In the genomic region with DNA sequence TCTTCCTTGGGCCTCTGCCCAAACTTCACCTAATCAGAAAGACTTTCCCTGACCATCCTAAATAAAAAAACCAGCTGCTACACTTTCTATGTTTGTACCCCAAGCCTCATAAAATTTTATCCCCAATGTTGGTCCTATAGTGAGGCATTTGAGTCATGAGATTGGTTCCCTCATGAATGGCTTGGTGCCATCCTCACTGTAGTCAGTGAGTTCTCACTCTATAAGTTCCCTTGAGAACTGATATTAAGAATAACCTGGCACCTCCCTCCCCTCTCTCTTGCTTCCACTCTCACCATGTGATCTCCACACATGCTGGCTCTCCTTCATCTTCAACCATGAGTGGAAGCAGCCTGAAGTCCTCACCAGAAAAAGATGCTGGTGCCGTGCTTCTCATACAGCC, we compare ENCODE assay signal across 1 cellular context.
TF ChIP-seq lines count a peak whose summit lies in the region.

No MANE protein-coding gene starts in this region.

TF ChIP-seq in HCT116, 20 proteins besides CTCF, POLR2A, EP300 and RAD21 (continued from another document):
- no peak for TF ChIP-seq REST (IDR thresholded peaks at IDR 0.05; ENCODE audit: low read depth)
- no peak for TF ChIP-seq CEBPB (IDR thresholded peaks at IDR 0.05; ENCODE audit: low read depth)
- no peak for TF ChIP-seq EGR1 (IDR thresholded peaks at IDR 0.05; ENCODE audit: low read depth)
